Comparison of ENCODE assay signal across 8 cellular contexts in the genomic region with DNA sequence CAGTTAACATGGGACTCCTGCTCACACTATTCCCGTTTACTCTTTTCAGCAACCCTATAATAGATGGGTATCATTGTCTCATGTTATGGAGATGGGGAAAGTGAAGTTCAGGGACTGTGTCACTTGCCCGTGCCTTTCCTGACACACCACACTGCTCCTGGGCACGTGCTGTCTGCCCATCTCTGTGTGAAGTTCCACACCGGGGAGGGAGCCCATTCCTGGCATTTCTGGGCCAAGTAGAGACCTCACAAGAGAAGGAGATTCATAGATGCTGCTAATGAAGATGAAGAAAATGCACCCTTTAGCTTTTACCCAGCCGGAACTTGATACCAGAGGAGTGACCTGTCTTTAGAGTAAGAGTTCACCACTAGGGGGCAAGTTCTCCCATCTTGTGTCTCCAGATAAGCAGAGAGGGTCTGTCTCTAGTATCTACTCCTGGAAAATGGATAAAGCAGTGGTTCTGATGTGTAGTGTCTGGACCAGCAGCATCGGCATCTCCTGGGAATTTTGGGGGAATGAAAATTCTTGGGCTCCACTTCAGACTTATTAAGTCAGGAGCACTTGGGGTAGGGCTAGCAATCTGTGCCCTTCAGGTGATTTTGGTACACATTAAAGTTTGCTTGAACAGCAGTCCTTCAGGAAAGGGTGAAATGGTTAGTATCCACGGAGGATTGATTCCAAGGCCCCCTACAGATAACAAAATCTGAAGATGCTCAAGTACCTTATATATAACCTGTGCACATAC.
DNase-seq lines count a peak whose midpoint lies in the region; ATAC-seq lines count a peak whose summit lies in the region.

No MANE protein-coding gene starts in this region.

- DNase-seq in DMS79 treated with DMSO at 0.1 percent for 48 hours (lab: John Stamatoyannopoulos, UW) (peak; percentile 65), NCI-H69 (lab: John Stamatoyannopoulos, UW) (peak; percentile 72), foreskin melanocyte (peak; percentile 38), pons (ENCODE audit: low spot score) (peak; percentile 91)
- DNase-seq in activated T-cell treated with anti-CD3 and anti-CD28 coated beads, Interleukin-2, amount 50 U/mL, for 1 hour = peak; percentile 31

- ATAC-seq in GM19455 (IDR thresholded peaks at IDR 0.05; ENCODE audit: unreplicated experiment) (peak; percentile 59), HG03571 (IDR thresholded peaks at IDR 0.05; ENCODE audit: unreplicated experiment) (peak; percentile 55), HG03469 (IDR thresholded peaks at IDR 0.05; ENCODE audit: unreplicated experiment) (no peak)

Comparison
In these comparisons a context has a peak if more than half of its experiments do, and no peak if none do; other contexts are left out.
1. DNase-seq: peak in every context shown above with its lines; median percentile 91 in pons; 72 in NCI-H69; 65 in DMS79 treated with DMSO at 0.1 percent for 48 hours; 38 in foreskin melanocyte; 31 in activated T-cell treated with anti-CD3 and anti-CD28 coated beads, Interleukin-2, amount 50 U/mL, for 1 hour.